ENCODE assay signal across 9 cellular contexts in genomic region chr11:130634981-130635473, GRCh38.
DNase-seq lines count a peak whose midpoint lies in the region; ATAC-seq and TF ChIP-seq lines count a peak whose summit lies in the region.
"Had no signal": no experiment of that assay in that cellular context is flagged by ENCODE, and none has a peak within 500 bp of the region (broad histone marks: within the 10 kb centered on the region; RNA-seq: fewer than 3 reads in every experiment).

No MANE protein-coding gene starts in this region.

- dilution Hi-C loops in IMR-90 (cut with HindIII; ENCODE audit: low sequenced_read_pairs, unreplicated experiment): no loop called here

- H2AK5ac ChIP-seq in IMR-90 (ENCODE audit: low read depth, low read length): peak overlapping the region; percentile 76

- peak overlapping the region; percentile 91 for H4K91ac ChIP-seq in IMR-90 (ENCODE audit: insufficient read depth, low read depth, low read length)

- CTCF ChIA-PET in IMR-90 (lab: Yijun Ruan, JAX): no interaction called here

- POLR2A ChIA-PET in IMR-90 (lab: Charles Lee; ENCODE audit: unreplicated experiment): no interaction called here

- peak overlapping the region; percentile 92 for H3K14ac ChIP-seq in IMR-90 (replicated peaks; ENCODE audit: low read depth, low read length)

- H3K4me1 Mint-ChIP-seq in activated T-helper 2 cell treated with anti-CD3 and anti-CD28 coated beads, Interferon-gamma antibody, Interleukin-2, Interleukin-4, amounts not matched to agents 10 μg/mL and 5 μg/mL and 100 μg/mL, durations not matched to agents 14 hours and 24 hours and 36 hours (ENCODE audit: low read depth): peaks cover 36% of the 10 kb centered on the region

- no peak overlapping the region for H3K4me2 ChIP-seq in IMR-90 (ENCODE audit: low read depth, low read length)

- peak; percentile 33 for ATAC-seq in IMR-90 (ENCODE audit: low read depth)
- no peak for ATAC-seq in GM18520 (IDR thresholded peaks at IDR 0.05; ENCODE audit: unreplicated experiment)
- ATAC-seq in GM18858 (IDR thresholded peaks at IDR 0.05; ENCODE audit: unreplicated experiment): no peak

- H2BK120ac ChIP-seq in IMR-90 (ENCODE audit: low read depth, low read length): peak overlapping the region; percentile 92

- H4K5ac ChIP-seq in IMR-90 (ENCODE audit: low read depth, low read length): peak overlapping the region; percentile 39; the same call in 1 of the 2 replicates

- H3K4me3 Mint-ChIP-seq in activated T-helper 2 cell treated with anti-CD3 and anti-CD28 coated beads, Interferon-gamma antibody, Interleukin-2, Interleukin-4, amounts not matched to agents 10 μg/mL and 5 μg/mL and 100 μg/mL, durations not matched to agents 14 hours and 24 hours and 36 hours (ENCODE audit: low read depth): no peak overlapping the region

- in situ Hi-C loops in Caki2 (cut with HindIII; ENCODE audit: low pct_unique_long_range_greater_than_20kb, low sequenced_read_pairs) (no loop called here), IMR-90 (cut with MboI; ENCODE audit: low sequenced_read_pairs) (no loop called here)

- intact Hi-C loops in IMR-90 (cut with micrococcal nuclease): loop anchor here (5.0 kb wide), 2 partner anchors 158 to 192 kb away; no protein-coding TSS in a partner anchor
- intact Hi-C loops in activated T-helper 2 cell treated with anti-CD3 and anti-CD28 coated beads, Interferon-gamma antibody, Interleukin-2, Interleukin-4, amounts not matched to agents 10 μg/mL and 5 μg/mL and 100 μg/mL, durations not matched to agents 14 hours and 24 hours and 36 hours (cut with micrococcal nuclease): loop anchor here (10.0 kb wide), 1 partner anchor 330 kb away; no protein-coding TSS in a partner anchor

- H2BK15ac ChIP-seq in IMR-90 (ENCODE audit: low read depth, low read length): peak overlapping the region; percentile 45

- WGBS in IMR-90 (ENCODE audit: extremely low coverage in 2 of 2, insufficient read length in 1 of 2), 2 experiments: 44% methylated on average over 5 of the region's 10 CpGs; no CpG with 5 or more reads in 1 of the 2 experiments

- BruUV-seq in IMR-90 (replicated peaks; lab: Mats Ljungman, UMichigan): no TSS peak

- H3K23ac ChIP-seq in IMR-90 (ENCODE audit: low read depth, low read length): peak overlapping the region; percentile 26; the same call in 1 of the 2 replicates

- peak overlapping the region; percentile 52 for H3K27ac ChIP-seq in IMR-90 (ENCODE audit: insufficient read depth, low read length)
- H3K27ac ChIP-seq: suprapubic skin had no signal

- peak overlapping the region; percentile 58 for H2BK20ac ChIP-seq in IMR-90 (ENCODE audit: low read depth, low read length)

- H3K27me3 Mint-ChIP-seq in activated T-helper 2 cell treated with anti-CD3 and anti-CD28 coated beads, Interferon-gamma antibody, Interleukin-2, Interleukin-4, amounts not matched to agents 10 μg/mL and 5 μg/mL and 100 μg/mL, durations not matched to agents 14 hours and 24 hours and 36 hours (ENCODE audit: low read depth): no peaks in the 10 kb centered on the region

- H3K36me3 ChIP-seq in IMR-90 (ENCODE audit: control insufficient read depth, insufficient read depth, low read length): no peaks in the 10 kb centered on the region
- H3K36me3 ChIP-seq: suprapubic skin had no signal

- H3K56ac ChIP-seq in IMR-90 (ENCODE audit: extremely low read depth, insufficient read depth, low read length): no peak overlapping the region

- no peak for TF ChIP-seq CTCF in IMR-90 (conservative IDR thresholded peaks at IDR 0.05; ENCODE audit: low read depth, low read length)

- H3K9me3 ChIP-seq in IMR-90 (ENCODE audit: control insufficient read depth, insufficient read depth, low read length): no peaks in the 10 kb centered on the region
- H3K9me3 ChIP-seq: suprapubic skin had no signal

- peak overlapping the region; percentile 62 for H2AK9ac ChIP-seq in IMR-90 (replicated peaks; ENCODE audit: low read depth, low read length, poor library complexity)

- no peaks in the 10 kb centered on the region for H3K9me3 Mint-ChIP-seq in activated T-helper 2 cell treated with anti-CD3 and anti-CD28 coated beads, Interferon-gamma antibody, Interleukin-2, Interleukin-4, amounts not matched to agents 10 μg/mL and 5 μg/mL and 100 μg/mL, durations not matched to agents 14 hours and 24 hours and 36 hours

- H2AFZ ChIP-seq in IMR-90 (replicated peaks; ENCODE audit: low read length, poor library complexity): peak overlapping the region; percentile 86

- peak overlapping the region; percentile 1; the same call in 1 of the 2 replicates for H3K9ac ChIP-seq in IMR-90 (ENCODE audit: low read depth, low read length)

- no peak for TF ChIP-seq RAD21 in IMR-90 (IDR thresholded peaks at IDR 0.05; ENCODE audit: low read length)

- H4K8ac ChIP-seq in IMR-90 (ENCODE audit: low read depth in 2 of 2, low read length in 2 of 2): peak overlapping the region; percentile 2 to 68; a peak in 3 of 4 replicates

- H4K20me1 ChIP-seq in IMR-90 (ENCODE audit: insufficient read depth, low read length): no peaks in the 10 kb centered on the region

- H3K27ac Mint-ChIP-seq in activated T-helper 2 cell treated with anti-CD3 and anti-CD28 coated beads, Interferon-gamma antibody, Interleukin-2, Interleukin-4, amounts not matched to agents 10 μg/mL and 5 μg/mL and 100 μg/mL, durations not matched to agents 14 hours and 24 hours and 36 hours: peak overlapping the region; percentile 43

- TF ChIP-seq POLR2A in IMR-90 (IDR thresholded peaks at IDR 0.05; ENCODE audit: low read depth, low read length): no peak

- H3K27me3 ChIP-seq in IMR-90 (ENCODE audit: control insufficient read depth, insufficient read depth, low read length): no peaks in the 10 kb centered on the region
- H3K27me3 ChIP-seq: suprapubic skin had no signal

- H3K4me3 ChIP-seq in IMR-90 (ENCODE audit: insufficient read depth, low read depth, low read length): no peak overlapping the region
- H3K4me3 ChIP-seq: suprapubic skin had no signal

- H3K79me1 ChIP-seq in IMR-90 (ENCODE audit: low read depth in 1 of 2, low read length in 2 of 2): no peaks in the 10 kb centered on the region

- H3K4me1 ChIP-seq in IMR-90 (ENCODE audit: control insufficient read depth, insufficient read depth, low read length): peaks cover 35% of the 10 kb centered on the region
- H3K4me1 ChIP-seq: suprapubic skin had no signal

- DNase-seq in Caki2 (ENCODE audit: low read depth) (peak; percentile 14), IMR-90 (peak; percentile 81), kidney glomerular epithelial cell (lab: John Stamatoyannopoulos, UW) (peak; percentile 21), NCI-H1048 (lab: John Stamatoyannopoulos, UW) (no peak)
- DNase-seq in activated T-helper 2 cell treated with anti-CD3 and anti-CD28 coated beads, Interferon-gamma antibody, Interleukin-2, Interleukin-4, amounts not matched to agents 10 μg/mL and 5 μg/mL and 100 μg/mL, durations not matched to agents 14 hours and 24 hours and 36 hours (ENCODE audit: low spot score): no peak
- DNase-seq in activated naive CD4-positive, alpha-beta T cell treated with anti-CD3 and anti-CD28 coated beads, Interleukin-2, amount 50 U/mL, for 16 hours: no peak

- H3K4ac ChIP-seq in IMR-90 (ENCODE audit: low read depth, low read length): peak overlapping the region; percentile 91

- H2BK5ac ChIP-seq in IMR-90 (ENCODE audit: low read depth, low read length, poor library complexity, severe bottlenecking): peak overlapping the region; percentile 69

- peaks cover 32% of the 10 kb centered on the region for H3K9me1 ChIP-seq in IMR-90 (ENCODE audit: insufficient read depth, low read length)

- no peaks in the 10 kb centered on the region for H3K36me3 Mint-ChIP-seq in activated T-helper 2 cell treated with anti-CD3 and anti-CD28 coated beads, Interferon-gamma antibody, Interleukin-2, Interleukin-4, amounts not matched to agents 10 μg/mL and 5 μg/mL and 100 μg/mL, durations not matched to agents 14 hours and 24 hours and 36 hours (ENCODE audit: low read depth)

- H3K18ac ChIP-seq in IMR-90 (ENCODE audit: low read depth, low read length): peak overlapping the region; percentile 52

TF ChIP-seq in IMR-90, 13 proteins besides CTCF, POLR2A, EP300 and RAD21:
- TF ChIP-seq, protein P1, sequence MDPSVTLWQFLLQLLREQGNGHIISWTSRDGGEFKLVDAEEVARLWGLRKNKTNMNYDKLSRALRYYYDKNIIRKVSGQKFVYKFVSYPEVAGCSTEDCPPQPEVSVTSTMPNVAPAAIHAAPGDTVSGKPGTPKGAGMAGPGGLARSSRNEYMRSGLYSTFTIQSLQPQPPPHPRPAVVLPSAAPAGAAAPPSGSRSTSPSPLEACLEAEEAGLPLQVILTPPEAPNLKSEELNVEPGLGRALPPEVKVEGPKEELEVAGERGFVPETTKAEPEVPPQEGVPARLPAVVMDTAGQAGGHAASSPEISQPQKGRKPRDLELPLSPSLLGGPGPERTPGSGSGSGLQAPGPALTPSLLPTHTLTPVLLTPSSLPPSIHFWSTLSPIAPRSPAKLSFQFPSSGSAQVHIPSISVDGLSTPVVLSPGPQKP (IDR thresholded peaks at IDR 0.05; ENCODE audit: borderline replicate concordance, low read depth, low read length): no peak
- 0 out of 2 replicates have a peak, but pooled peaks have one; percentile 26 for TF ChIP-seq FOS (IDR thresholded peaks at IDR 0.05; ENCODE audit: low read depth, low read length)

Comparison
In these comparisons a context has a peak if more than half of its experiments do, and no peak if none do; other contexts are left out.
1. DNase-seq: peak in Caki2 (single experiment), IMR-90 (single experiment) and kidney glomerular epithelial cell (single experiment); none in activated T-helper 2 cell treated with anti-CD3 and anti-CD28 coated beads, Interferon-gamma antibody, Interleukin-2, Interleukin-4, amounts not matched to agents 10 μg/mL and 5 μg/mL and 100 μg/mL, durations not matched to agents 14 hours and 24 hours and 36 hours (single experiment), activated naive CD4-positive, alpha-beta T cell treated with anti-CD3 and anti-CD28 coated beads, Interleukin-2, amount 50 U/mL, for 16 hours (single experiment) and NCI-H1048 (single experiment).